Comparison of ENCODE assay signal across 1 cellular context in genomic region chrX:394830-395229, GRCh38.
TF ChIP-seq lines count a peak whose summit lies in the region.

No MANE protein-coding gene starts in this region.

TF ChIP-seq in HEK293, 187 proteins besides CTCF, POLR2A, EP300 and RAD21 (continued from another document):
- no peak for TF ChIP-seq HOXC10 (CRISPR knock-in tag; IDR thresholded peaks at IDR 0.05)
- no peak for TF ChIP-seq ZBTB20 (tag by site-specific recombination; IDR thresholded peaks at IDR 0.05)
TF ChIP-seq in HEK293: peak in this region for 2.
